Comparison of ENCODE assay signal across 30 cellular contexts in the genomic region with DNA sequence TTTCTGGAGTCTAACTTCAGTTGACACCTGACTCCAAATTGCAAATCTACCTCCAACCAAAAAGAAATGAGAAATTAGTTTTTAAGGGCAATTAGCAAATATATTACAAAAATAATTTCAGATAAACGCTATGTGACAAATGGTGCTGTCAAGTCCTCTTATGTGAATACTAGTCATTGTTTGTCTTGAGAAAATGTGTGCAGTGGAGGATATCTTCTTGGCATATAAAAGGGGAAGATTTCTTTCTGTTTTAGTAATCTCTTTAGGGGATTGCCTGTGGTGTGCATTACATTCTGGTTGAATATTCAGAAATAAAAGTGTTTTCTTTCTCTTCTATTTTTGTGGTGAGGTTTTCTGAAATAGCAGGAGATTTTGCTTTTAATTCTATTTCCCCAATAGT. TPM values are rescaled to one million over a fixed set of nuclear protein-coding genes. Genes with fewer than 3 reads are reported as not detected.
A peak's percentile ranks its signal among the peaks of the same experiment; 100 is the strongest.
DNase-seq lines count a peak whose midpoint lies in the region; ATAC-seq and TF ChIP-seq lines count a peak whose summit lies in the region.
"Had no signal": no experiment of that assay in that cellular context is flagged by ENCODE, and none has a peak within 500 bp of the region (broad histone marks: within the 10 kb centered on the region; RNA-seq: fewer than 3 reads in every experiment).

No MANE protein-coding gene starts in this region.

- intact Hi-C loops in CD4-positive, alpha-beta T cell (cut with DNase I, micrococcal nuclease), result loop anchor here (2.0 to 10.0 kb wide), 4 partner anchors 23 to 395 kb away; no protein-coding TSS in a partner anchor
- intact Hi-C loops in sigmoid colon (cut with DNase I), result no loop called here
- intact Hi-C loops in activated CD4-positive, alpha-beta T cell treated with anti-CD3 and anti-CD28 coated beads for 36 hours (cut with DNase I, micrococcal nuclease), result loop anchor here (5.0 to 10.0 kb wide), 6 partner anchors 156 to 879 kb away; a partner anchor contains a TSS

- no peak for DNase-seq in CD4-positive, alpha-beta T cell
- DNase-seq in fibroblast of the aortic adventitia (ENCODE audit: low read depth) (peak; percentile 11), NCI-H446 treated with DMSO at 0.1 percent for 48 hours (lab: John Stamatoyannopoulos, UW) (no peak), sigmoid colon (no peak), SJCRH30 (no peak)
- DNase-seq in activated CD4-positive, alpha-beta T cell treated with anti-CD3 and anti-CD28 coated beads for 36 hours, result no peak
- DNase-seq: activated CD8-positive, alpha-beta memory T cell treated with anti-CD3 and anti-CD28 coated beads, Interleukin-2, amount 50 U/mL, for 4 hours; amniotic stem cell; colonic mucosa; EL; esophagus squamous epithelium; gastrocnemius medialis; hippocampal formation; midbrain; NCI-H2171; NCI-H524 treated with DMSO at 0.1 percent for 48 hours; stimulated activated naive CD4-positive, alpha-beta T cell had no signal

- H3K79me2 ChIP-seq in OCI-LY3 (ENCODE audit: low read length), result no peaks in the 10 kb centered on the region

- no peaks in the 10 kb centered on the region for H3K27me3 ChIP-seq in CD4-positive, alpha-beta T cell (ENCODE audit: control insufficient read depth, insufficient read depth, low read length)
- peaks cover 4% of the 10 kb centered on the region; the same call in 1 of the 2 replicates for H3K27me3 ChIP-seq in OCI-LY3 (ENCODE audit: low read depth, low read length)
- no peaks in the 10 kb centered on the region for H3K27me3 ChIP-seq in sigmoid colon
- no peaks in the 10 kb centered on the region for H3K27me3 ChIP-seq in SJCRH30
- H3K27me3 ChIP-seq: breast epithelium, colonic mucosa, esophagus squamous epithelium, gastrocnemius medialis, vagina had no signal

- H3K36me3 ChIP-seq in OCI-LY3 (replicated peaks; ENCODE audit: low read depth, low read length) (no peaks in the 10 kb centered on the region), sigmoid colon (no peaks in the 10 kb centered on the region), SJCRH30 (no peaks in the 10 kb centered on the region)
- H3K36me3 ChIP-seq: breast epithelium, colonic mucosa, esophagus squamous epithelium, gastrocnemius medialis, thoracic aorta, vagina had no signal

- no peak for TF ChIP-seq EP300 in sigmoid colon (IDR thresholded peaks at IDR 0.05)

- H3K27ac ChIP-seq in CD4-positive, alpha-beta T cell (ENCODE audit: low read depth, low read length), result no peak overlapping the region
- H3K27ac ChIP-seq in OCI-LY3 (ENCODE audit: low read length) (no peak overlapping the region), sigmoid colon (no peak overlapping the region), SJCRH30 (no peak overlapping the region)
- H3K27ac ChIP-seq: breast epithelium, C4-2B, colonic mucosa, esophagus squamous epithelium, gastrocnemius medialis, SK-N-MC, thoracic aorta, vagina had no signal

- no peaks in the 10 kb centered on the region for H3K27me3 Mint-ChIP-seq in CD4-positive, alpha-beta T cell
- H3K27me3 Mint-ChIP-seq in activated CD4-positive, alpha-beta T cell treated with anti-CD3 and anti-CD28 coated beads for 36 hours, result no peaks in the 10 kb centered on the region

- peak overlapping the region; percentile 88 for H3K27ac Mint-ChIP-seq in CD4-positive, alpha-beta T cell
- H3K27ac Mint-ChIP-seq in activated CD4-positive, alpha-beta T cell treated with anti-CD3 and anti-CD28 coated beads for 36 hours, result no peak overlapping the region
- H3K27ac Mint-ChIP-seq: T-helper 2 cell treated with Interferon-gamma antibody and Interleukin-4, amounts not matched to agents 5 μg/mL and 100 μg/mL, for 36 hours had no signal

- TF ChIP-seq CTCF in CD4-positive, alpha-beta T cell (IDR thresholded peaks at IDR 0.05), result no peak
- TF ChIP-seq CTCF in OCI-LY3 (IDR thresholded peaks at IDR 0.05; ENCODE audit: low read depth, low read length) (no peak), fibroblast of the aortic adventitia (IDR thresholded peaks at IDR 0.05; ENCODE audit: insufficient read depth, low read length) (no peak), sigmoid colon (IDR thresholded peaks at IDR 0.05) (no peak)

- H3K9me3 ChIP-seq in CD4-positive, alpha-beta T cell (ENCODE audit: control insufficient read depth, low read length), result no peaks in the 10 kb centered on the region
- H3K9me3 ChIP-seq in OCI-LY3 (ENCODE audit: insufficient read depth, low read length), result no peaks in the 10 kb centered on the region
- H3K9me3 ChIP-seq in sigmoid colon, result no peaks in the 10 kb centered on the region
- H3K9me3 ChIP-seq in SJCRH30 (replicated peaks), result no peaks in the 10 kb centered on the region; the same call in 1 of the 2 replicates
- H3K9me3 ChIP-seq: breast epithelium, colonic mucosa, esophagus squamous epithelium, gastrocnemius medialis, thoracic aorta, vagina had no signal

- no peak overlapping the region for H3K4me3 Mint-ChIP-seq in CD4-positive, alpha-beta T cell
- no peak overlapping the region for H3K4me3 Mint-ChIP-seq in activated CD4-positive, alpha-beta T cell treated with anti-CD3 and anti-CD28 coated beads for 36 hours
- H3K4me3 Mint-ChIP-seq: endodermal cell; nephron; T-helper 2 cell treated with Interferon-gamma antibody and Interleukin-4, amounts not matched to agents 5 μg/mL and 100 μg/mL, for 36 hours had no signal

- H3K36me3 Mint-ChIP-seq in CD4-positive, alpha-beta T cell (ENCODE audit: low read depth), result no peaks in the 10 kb centered on the region
- peaks cover 2% of the 10 kb centered on the region for H3K36me3 Mint-ChIP-seq in activated CD4-positive, alpha-beta T cell treated with anti-CD3 and anti-CD28 coated beads for 36 hours (ENCODE audit: low read depth)

- H4K20me1 ChIP-seq in OCI-LY3 (ENCODE audit: insufficient read depth, low read length), result no peaks in the 10 kb centered on the region

- no peak overlapping the region for H3K9ac ChIP-seq in OCI-LY3 (ENCODE audit: low read length)

- POLR2A ChIA-PET in CD4-positive, alpha-beta T cell (lab: Charles Lee), result no interaction called here
- POLR2A ChIA-PET in activated CD4-positive, alpha-beta T cell treated with anti-CD3 and anti-CD28 coated beads for 36 hours (lab: Charles Lee), result no interaction called here

- peak overlapping the region; percentile 53 for H3K4me2 ChIP-seq in OCI-LY3 (ENCODE audit: low read length)

- no peak for TF ChIP-seq POLR2A in sigmoid colon (IDR thresholded peaks at IDR 0.05)

- no peaks in the 10 kb centered on the region for H3K9me3 Mint-ChIP-seq in CD4-positive, alpha-beta T cell
- H3K9me3 Mint-ChIP-seq in activated CD4-positive, alpha-beta T cell treated with anti-CD3 and anti-CD28 coated beads for 36 hours (ENCODE audit: low read depth), result no peaks in the 10 kb centered on the region
- H3K9me3 Mint-ChIP-seq: endodermal cell; nephron; T-helper 2 cell treated with Interferon-gamma antibody and Interleukin-4, amounts not matched to agents 5 μg/mL and 100 μg/mL, for 36 hours had no signal

- CTCF ChIA-PET in CD4-positive, alpha-beta T cell (lab: Charles Lee), result interaction anchor here (0.9 to 1.7 kb wide), 3 partner anchors 16 to 24 kb away, joined by 3 to 6 read pairs (median 3); no protein-coding TSS in a partner anchor
- CTCF ChIA-PET in activated CD4-positive, alpha-beta T cell treated with anti-CD3 and anti-CD28 coated beads for 36 hours (lab: Charles Lee), result interaction anchor here (0.7 to 3.9 kb wide), 9 partner anchors 8 to 256 kb away, joined by 3 to 26 read pairs (median 8); a partner anchor contains a TSS

- WGBS in sigmoid colon, 2 donors, result 64 to 83% methylated on average over 1 of the region's 1 CpG

- H3K4me1 ChIP-seq in OCI-LY3 (ENCODE audit: low read length) (peaks cover 58% of the 10 kb centered on the region), sigmoid colon (no peaks in the 10 kb centered on the region), SJCRH30 (no peaks in the 10 kb centered on the region)
- H3K4me1 ChIP-seq: breast epithelium, colonic mucosa, gastrocnemius medialis, vagina had no signal

- H3K4me3 ChIP-seq in OCI-LY3 (ENCODE audit: low read length) (peak overlapping the region; percentile 23), fibroblast of the aortic adventitia (ENCODE audit: low read depth, low read length) (no peak overlapping the region), sigmoid colon (no peak overlapping the region), SJCRH30 (no peak overlapping the region)
- H3K4me3 ChIP-seq: breast epithelium, colonic mucosa, esophagus squamous epithelium, gastrocnemius medialis, K562, SK-N-MC, thoracic aorta, vagina had no signal

- H3K4me1 Mint-ChIP-seq in CD4-positive, alpha-beta T cell (ENCODE audit: low read depth), result peaks cover 66% of the 10 kb centered on the region
- H3K4me1 Mint-ChIP-seq in activated CD4-positive, alpha-beta T cell treated with anti-CD3 and anti-CD28 coated beads for 36 hours, result peaks cover 69% of the 10 kb centered on the region

- ATAC-seq in CD4-positive, alpha-beta T cell (ENCODE audit: poor library complexity), result no peak
- ATAC-seq in GM18861 (IDR thresholded peaks at IDR 0.05; ENCODE audit: unreplicated experiment), result peak; percentile 25
- no peak for ATAC-seq in activated CD4-positive, alpha-beta T cell treated with anti-CD3 and anti-CD28 coated beads for 36 hours
- ATAC-seq: gastrocnemius medialis, K562 had no signal

- H2AFZ ChIP-seq in OCI-LY3 (ENCODE audit: low read depth, low read length), result no peak overlapping the region

RNA-seq across cellular contexts. Expression of a gene that starts 3.0 kb away (rescaled TPM):
- total RNA-seq in CD4-positive, alpha-beta T cell, result 1 to 10 TPM; 6.5 to 6.8 TPM
- total RNA-seq in fibroblast of the aortic adventitia (ENCODE audit: low replicate concordance) (not detected in 2 replicates), sigmoid colon (not detected)
- 1 to 10 TPM in 1 of 3 donors, under 1 TPM in 1, not detected in 1; 0.69 to 8.4 TPM for polyA plus RNA-seq in sigmoid colon
- total RNA-seq in activated CD4-positive, alpha-beta T cell treated with anti-CD3 and anti-CD28 coated beads for 36 hours, result 10 to 100 TPM in 1 of 2 experiments, 1 to 10 TPM in 1; 9.3 to 12.1 TPM
- total RNA-seq in SJCRH30 (2014; rRNA removed; shearing (Covaris generic)), result not detected in 2 replicates
- total RNA-seq: endodermal cell, gastrocnemius medialis, K562, osteocyte, RPMI7951 had no signal

RNA-seq across cellular contexts. Expression of a gene that starts 49.9 kb away (rescaled TPM):
- 1 to 10 TPM; 1.6 to 2.7 TPM for total RNA-seq in CD4-positive, alpha-beta T cell
- total RNA-seq in fibroblast of the aortic adventitia (ENCODE audit: low replicate concordance), result 4.4 and 10.7 TPM in 2 replicates
- total RNA-seq in sigmoid colon, result 1 to 10 TPM in 2 of 4 donors, under 1 TPM in 2; 0.36 to 2.2 (median 1.3) TPM
- 10 to 100 TPM; 10.2 to 17.4 (median 12.5) TPM for polyA plus RNA-seq in sigmoid colon
- 1 to 10 TPM; 8.7 to 9.3 TPM for total RNA-seq in activated CD4-positive, alpha-beta T cell treated with anti-CD3 and anti-CD28 coated beads for 36 hours
- total RNA-seq in SJCRH30 (2014; rRNA removed; shearing (Covaris generic)), result 13.7 and 15.5 TPM in 2 replicates
